In the genomic region with DNA sequence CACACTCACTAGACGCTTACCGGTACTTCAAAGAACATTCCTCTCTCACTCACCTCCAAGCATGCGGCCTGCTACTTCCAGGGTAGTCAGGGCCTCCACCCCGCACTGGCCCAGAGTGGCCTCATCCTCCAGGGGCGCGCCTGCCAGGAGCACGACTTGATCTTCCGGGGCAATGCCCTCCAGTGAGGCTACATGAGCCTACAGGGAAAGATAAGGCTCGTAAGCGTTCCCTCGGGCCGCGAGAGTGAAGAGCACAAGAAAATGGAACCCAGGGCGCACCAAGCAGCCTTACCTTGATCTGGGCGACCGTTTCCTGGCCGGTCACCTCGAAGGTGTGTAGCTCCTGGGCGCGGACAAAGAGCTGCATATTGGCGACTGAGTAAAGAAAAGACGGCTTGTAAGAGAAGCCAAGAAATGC, we compare ENCODE assay signal across 8 cellular contexts. TPM values are rescaled to one million over a fixed set of nuclear protein-coding genes. Genes with fewer than 3 reads are reported as not detected.
DNase-seq lines count a peak whose midpoint lies in the region; ATAC-seq and TF ChIP-seq lines count a peak whose summit lies in the region.

No MANE protein-coding gene starts in this region.

- TF ChIP-seq EP300 in stomach (IDR thresholded peaks at IDR 0.05): no peak

- peak overlapping the region; percentile 93 to 96 (median 95) for H3K27ac ChIP-seq in stomach

- no peak for ATAC-seq in GM21423 (IDR thresholded peaks at IDR 0.05; ENCODE audit: unreplicated experiment)

- intact Hi-C loops in stomach (cut with DNase I; ENCODE audit: low total_unique reads): loop anchor here (10.0 kb wide), 1 partner anchor 53 kb away; a partner anchor contains a TSS

- peak overlapping the region; percentile 95 for H3K4me3 ChIP-seq in adipocyte (ENCODE audit: low read length)
- H3K4me3 ChIP-seq in kidney epithelial cell (ENCODE audit: low read depth, low read length): peak overlapping the region; percentile 99
- peak overlapping the region; percentile 67 to 93 (median 74) for H3K4me3 ChIP-seq in stomach

- H3K9ac ChIP-seq in adipocyte (ENCODE audit: low read length): peak overlapping the region; percentile 96

- no peak for TF ChIP-seq POLR2A in stomach (IDR thresholded peaks at IDR 0.05)

- H3K4me1 ChIP-seq in adipocyte (ENCODE audit: control insufficient read depth, insufficient read depth, low read length) (peaks cover 17% of the 10 kb centered on the region), stomach (peaks cover 20 to 77% (median 49%) of the 10 kb centered on the region in 4 donors)

- TF ChIP-seq CTCF in kidney epithelial cell (IDR thresholded peaks at IDR 0.05; ENCODE audit: insufficient read depth, low read length, poor library complexity, severe bottlenecking) (no peak), stomach (IDR thresholded peaks at IDR 0.05) (no peak)

- H3K36me3 ChIP-seq in adipocyte (ENCODE audit: control insufficient read depth, insufficient read depth, low read length, severe bottlenecking): peaks cover 54% of the 10 kb centered on the region
- peaks cover 7% of the 10 kb centered on the region for H3K36me3 ChIP-seq in kidney epithelial cell (ENCODE audit: control insufficient read depth, insufficient read depth, low read length)
- peaks cover 44 to 57% (median 54%) of the 10 kb centered on the region in 4 donors for H3K36me3 ChIP-seq in stomach

- 1 to 2% (median 1%) methylated on average over 22 of the region's 22 CpGs for WGBS in stomach, 5 donors

- H3K9me3 ChIP-seq in adipocyte (ENCODE audit: control insufficient read depth, low read length): no peaks in the 10 kb centered on the region
- no peaks in the 10 kb centered on the region for H3K9me3 ChIP-seq in stomach

- peak; percentile 36 for DNase-seq in stimulated activated CD4-positive, alpha-beta T cell treated with anti-CD3 and anti-CD28 coated beads, Interleukin-1b, Interleukin-23, amount 100 ng/mL, for 48 hours
- no peak for DNase-seq in stimulated activated CD4-positive, alpha-beta T cell treated with anti-CD3 and anti-CD28 coated beads, Interleukin-2, amount 100 ng/mL, for 48 hours
- DNase-seq in adipocyte (ENCODE audit: low read depth): peak; percentile 42
- no peak for DNase-seq in kidney epithelial cell (ENCODE audit: low read depth)
- DNase-seq in stomach: no peak
- no peak for DNase-seq in NCI-H2171 (lab: John Stamatoyannopoulos, UW)
- DNase-seq in cerebellar cortex (ENCODE audit: low spot score): no peak

- H3K27me3 ChIP-seq in adipocyte (replicated peaks; ENCODE audit: control insufficient read depth, insufficient read depth, low read length) (no peaks in the 10 kb centered on the region), kidney epithelial cell (ENCODE audit: control insufficient read depth, insufficient read depth, low read length) (no peaks in the 10 kb centered on the region), stomach (no peaks in the 10 kb centered on the region)

RNA-seq across cellular contexts. Expression of a gene that starts 0.5 kb away (rescaled TPM):
- total RNA-seq in kidney epithelial cell (595 and 710 TPM in 2 replicates), stomach (1,000 to 10,000 TPM in 1 of 5 donors, 100 to 1,000 TPM in 4; 456 to 1,872 (median 566) TPM)
- 1,000 to 10,000 TPM; 1,111 to 1,352 (median 1,208) TPM for polyA plus RNA-seq in stomach

RNA-seq across cellular contexts. Expression of a gene that starts 0.7 kb away (rescaled TPM):
- 67.6 and 88.5 TPM in 2 replicates for total RNA-seq in kidney epithelial cell
- 10 to 100 TPM; 22.8 to 75.9 (median 33.0) TPM for total RNA-seq in stomach
- 10 to 100 TPM; 36.0 to 69.8 (median 39.9) TPM for polyA plus RNA-seq in stomach

RNA-seq across cellular contexts. Expression of a gene that starts 4.0 kb away (rescaled TPM):
- total RNA-seq in kidney epithelial cell: 21.3 and 28.1 TPM in 2 replicates
- 100 to 1,000 TPM in 1 of 5 donors, 10 to 100 TPM in 1, 1 to 10 TPM in 2, not detected in 1; 2.4 to 130 (median 39.9) TPM for total RNA-seq in stomach
- 10 to 100 TPM; 18.0 to 20.0 (median 18.9) TPM for polyA plus RNA-seq in stomach

RNA-seq across cellular contexts. Expression of a gene that starts 9.8 kb away (rescaled TPM):
- total RNA-seq in kidney epithelial cell (42.4 and 42.6 TPM in 2 replicates), stomach (100 to 1,000 TPM in 1 of 5 donors, 10 to 100 TPM in 3, 1 to 10 TPM in 1; 7.6 to 118 (median 19.6) TPM)
- 10 to 100 TPM; 38.6 to 65.2 (median 51.9) TPM for polyA plus RNA-seq in stomach

RNA-seq across cellular contexts. Expression of a gene that starts 12.9 kb away (rescaled TPM):
- total RNA-seq in kidney epithelial cell: 23.4 and 31.0 TPM in 2 replicates
- total RNA-seq in stomach: 10 to 100 TPM; 20.0 to 75.3 (median 64.9) TPM
- 10 to 100 TPM in 2 of 3 donors, 1 to 10 TPM in 1; 7.2 to 18.5 (median 13.4) TPM for polyA plus RNA-seq in stomach

Comparison
In these comparisons a context has a peak if more than half of its experiments do, and no peak if none do; other contexts are left out.
1. DNase-seq: peak in stimulated activated CD4-positive, alpha-beta T cell treated with anti-CD3 and anti-CD28 coated beads, Interleukin-1b, Interleukin-23, amount 100 ng/mL, for 48 hours (single experiment) and adipocyte (single experiment); none in stimulated activated CD4-positive, alpha-beta T cell treated with anti-CD3 and anti-CD28 coated beads, Interleukin-2, amount 100 ng/mL, for 48 hours (0 of 2), kidney epithelial cell (single experiment), stomach (single experiment), NCI-H2171 (single experiment) and cerebellar cortex (single experiment).
2. Peak in every context shown above with its lines, with median percentiles within 50 percentile points of each other: H3K4me3 ChIP-seq.